11 cellular contexts compared by ENCODE assay signal in the genomic region with DNA sequence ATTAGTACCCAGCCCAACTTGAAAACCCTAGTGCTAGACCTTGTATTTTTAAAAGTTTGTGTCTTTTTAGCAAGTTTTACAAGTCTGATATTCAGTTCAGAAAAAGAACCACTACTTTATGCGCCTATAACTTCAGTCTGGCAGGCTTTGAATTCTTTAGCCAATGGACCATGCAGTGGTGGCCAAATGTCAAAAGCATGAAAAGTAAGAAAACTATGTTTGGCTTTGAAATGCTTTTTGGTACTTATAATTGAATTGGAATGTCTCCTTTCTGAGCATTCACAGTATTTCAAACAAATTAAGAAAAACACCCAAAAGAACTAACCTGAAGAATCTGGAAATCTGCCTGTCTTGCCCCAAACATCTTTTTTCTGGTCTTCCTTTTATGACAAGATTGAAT.
A peak's percentile ranks its signal among the peaks of the same experiment; 100 is the strongest.
DNase-seq lines count a peak whose midpoint lies in the region; ATAC-seq lines count a peak whose summit lies in the region.
"Had no signal": no experiment of that assay in that cellular context is flagged by ENCODE, and none has a peak within 500 bp of the region (broad histone marks: within the 10 kb centered on the region; RNA-seq: fewer than 3 reads in every experiment).

No MANE protein-coding gene starts in this region.

- DNase-seq in GM04503 (ENCODE audit: low read depth) (peak; percentile 52), amniotic stem cell (lab: John Stamatoyannopoulos, UW) (peak; percentile 10), iris pigment epithelial cell (ENCODE audit: low read depth) (peak; percentile 63), stromal cell of bone marrow (ENCODE audit: low read depth) (peak; percentile 25), NCI-H82 (lab: John Stamatoyannopoulos, UW) (no peak)
- DNase-seq: cortex of kidney, GOT3, left lung, NCI-H1930 had no signal

- ATAC-seq in HG03520 (IDR thresholded peaks at IDR 0.05; ENCODE audit: unreplicated experiment) (no peak), HG03342 (IDR thresholded peaks at IDR 0.05; ENCODE audit: unreplicated experiment) (no peak)
